ENCODE assay signal across 31 cellular contexts in the genomic region with DNA sequence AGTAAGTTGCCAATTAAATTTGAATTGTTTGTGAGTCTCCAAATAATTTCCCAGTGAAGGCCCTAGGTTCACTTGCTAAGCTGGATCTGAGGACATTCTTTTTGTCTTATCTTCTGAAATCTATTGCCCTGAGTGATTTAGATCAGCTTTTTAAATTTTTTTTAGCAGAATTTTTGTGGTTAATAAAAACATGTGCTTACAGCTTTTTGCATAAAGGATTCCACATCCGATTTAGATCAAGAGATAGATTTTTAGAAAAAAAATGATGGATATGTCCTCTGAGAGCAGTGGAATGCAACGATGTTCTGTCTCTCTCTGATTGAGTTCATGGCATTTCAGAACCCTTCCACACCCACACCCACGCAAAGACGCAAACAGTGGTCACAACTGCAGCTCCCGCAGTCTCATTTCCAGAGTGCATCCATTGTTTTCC.
DNase-seq lines count a peak whose midpoint lies in the region; ATAC-seq and TF ChIP-seq lines count a peak whose summit lies in the region.
"Had no signal": no experiment of that assay in that cellular context is flagged by ENCODE, and none has a peak within 500 bp of the region (broad histone marks: within the 10 kb centered on the region; RNA-seq: fewer than 3 reads in every experiment).

No MANE protein-coding gene starts in this region.

- H3K9me3 Mint-ChIP-seq in HFFc6 (peaks cover 7% of the 10 kb centered on the region; the same call in 1 of the 2 replicates), mesothelial cell of epicardium (peaks cover 14% of the 10 kb centered on the region)
- H3K9me3 Mint-ChIP-seq: activated naive CD4-positive, alpha-beta T cell treated with anti-CD3 and anti-CD28 coated beads, Interleukin-2, amount 10 ng/mL, durations not matched to agents 7 days and 5 days had no signal

- no peak overlapping the region; the same call in 1 of the 2 replicates for H3K4me3 Mint-ChIP-seq in HFFc6
- no peak overlapping the region for H3K4me3 Mint-ChIP-seq in mesothelial cell of epicardium
- H3K4me3 Mint-ChIP-seq: activated CD8-positive, alpha-beta T cell treated with anti-CD3 and anti-CD28 coated beads, Interleukin-2, amount 10 ng/mL, durations not matched to agents 7 days and 5 days; activated naive CD4-positive, alpha-beta T cell treated with anti-CD3 and anti-CD28 coated beads, Interleukin-2, amount 10 ng/mL, durations not matched to agents 7 days and 5 days; activated T-helper 17 cell treated with anti-CD3 and anti-CD28 coated beads, Interleukin-2, amount 50 U/mL, for 72 hours; CD4-positive, alpha-beta memory T cell had no signal

- DNase-seq in AG08395 (ENCODE audit: low spot score) (peak; percentile 30), HFFc6 (peak; percentile 19), astrocyte of the spinal cord (ENCODE audit: low read depth, low spot score) (peak; percentile 52), mesothelial cell of epicardium (ENCODE audit: low spot score in 2 of 2, unreplicated experiment in 2 of 2) (no peak), NCI-H2171 treated with DMSO at 0.1 percent for 48 hours (lab: John Stamatoyannopoulos, UW) (no peak), AG20443 (ENCODE audit: low spot score) (no peak)
- DNase-seq in activated CD4-positive, alpha-beta T cell treated with anti-CD3 and anti-CD28 coated beads for 1 hour, result no peak
- DNase-seq: 8988T; activated CD4-positive, alpha-beta T cell treated with anti-CD3 and anti-CD28 coated beads for 4 hours; activated CD8-positive, alpha-beta T cell treated with anti-CD3 and anti-CD28 coated beads, Interleukin-2, amount 10 ng/mL, durations not matched to agents 7 days and 5 days; activated naive CD4-positive, alpha-beta T cell treated with anti-CD3 and anti-CD28 coated beads, Interleukin-2, amount 10 ng/mL, durations not matched to agents 7 days and 5 days; amniotic stem cell; CD4-positive, alpha-beta memory T cell; effector CD4-positive, alpha-beta T cell; Kasumi-1; left lung; mesenchymal stem cell; NCI-H1417 treated with DMSO at 0.1 percent for 48 hours; NCI-H2029 treated with DMSO at 0.1 percent for 48 hours; NCI-H526 treated with DMSO at 0.1 percent for 48 hours; PC-3; Right ventricle myocardium superior; sigmoid colon; stimulated activated CD4-positive, alpha-beta T cell treated with anti-CD3 and anti-CD28 coated beads, Interleukin-4, amount 100 ng/mL, for 24 hours; SW 1271; T-helper 9 cell; upper lobe of right lung had no signal

- H3K27ac Mint-ChIP-seq in HFFc6, result no peak overlapping the region
- H3K27ac Mint-ChIP-seq in mesothelial cell of epicardium, result peak overlapping the region; percentile 80
- H3K27ac Mint-ChIP-seq: activated CD8-positive, alpha-beta T cell treated with anti-CD3 and anti-CD28 coated beads, Interleukin-2, amount 10 ng/mL, durations not matched to agents 7 days and 5 days; activated naive CD4-positive, alpha-beta T cell treated with anti-CD3 and anti-CD28 coated beads, Interleukin-2, amount 10 ng/mL, durations not matched to agents 7 days and 5 days; activated T-helper 17 cell treated with anti-CD3 and anti-CD28 coated beads, Interleukin-2, amount 50 U/mL, for 72 hours; CD4-positive, alpha-beta memory T cell; progenitor cell of endocrine pancreas had no signal

- no peaks in the 10 kb centered on the region for H3K27me3 Mint-ChIP-seq in HFFc6 (ENCODE audit: insufficient read depth)
- no peaks in the 10 kb centered on the region for H3K27me3 Mint-ChIP-seq in mesothelial cell of epicardium (ENCODE audit: low read depth)
- H3K27me3 Mint-ChIP-seq: activated naive CD4-positive, alpha-beta T cell treated with anti-CD3 and anti-CD28 coated beads, Interleukin-2, amount 10 ng/mL, durations not matched to agents 7 days and 5 days; activated T-helper 17 cell treated with anti-CD3 and anti-CD28 coated beads, Interleukin-2, amount 50 U/mL, for 72 hours; CD4-positive, alpha-beta memory T cell; progenitor cell of endocrine pancreas had no signal

- ATAC-seq in HG02870 (IDR thresholded peaks at IDR 0.05; ENCODE audit: unreplicated experiment), result no peak
- ATAC-seq: activated CD8-positive, alpha-beta T cell treated with anti-CD3 and anti-CD28 coated beads, Interleukin-2, amount 10 ng/mL, durations not matched to agents 7 days and 5 days; activated T-helper 17 cell treated with anti-CD3 and anti-CD28 coated beads, Interleukin-2, amount 50 U/mL, for 72 hours; left lung; PC-3; upper lobe of right lung had no signal

- H3K4me1 Mint-ChIP-seq in HFFc6 (ENCODE audit: low read depth), result peaks cover 41% of the 10 kb centered on the region
- peaks cover 30% of the 10 kb centered on the region for H3K4me1 Mint-ChIP-seq in mesothelial cell of epicardium
- H3K4me1 Mint-ChIP-seq: activated naive CD4-positive, alpha-beta T cell treated with anti-CD3 and anti-CD28 coated beads, Interleukin-2, amount 10 ng/mL, durations not matched to agents 7 days and 5 days; activated T-helper 17 cell treated with anti-CD3 and anti-CD28 coated beads, Interleukin-2, amount 50 U/mL, for 72 hours; CD4-positive, alpha-beta memory T cell had no signal

- no peak overlapping the region for H3K4me3 ChIP-seq in astrocyte of the spinal cord (ENCODE audit: low read depth, low read length)
- H3K4me3 ChIP-seq: HAP-1, left lung, sigmoid colon, upper lobe of right lung had no signal

- H3K36me3 Mint-ChIP-seq in HFFc6 (ENCODE audit: low read depth), result peaks cover 12% of the 10 kb centered on the region
- H3K36me3 Mint-ChIP-seq in mesothelial cell of epicardium, result peaks cover 20% of the 10 kb centered on the region
- H3K36me3 Mint-ChIP-seq: activated naive CD4-positive, alpha-beta T cell treated with anti-CD3 and anti-CD28 coated beads, Interleukin-2, amount 10 ng/mL, durations not matched to agents 7 days and 5 days; CD4-positive, alpha-beta memory T cell had no signal

- in situ Hi-C loops in astrocyte of the spinal cord (cut with HindIII; ENCODE audit: low sequenced_read_pairs), result no loop called here

- TF ChIP-seq CTCF in HFFc6 (IDR thresholded peaks at IDR 0.05) (no peak), astrocyte of the spinal cord (IDR thresholded peaks at IDR 0.05; ENCODE audit: low read depth, low read length) (no peak), mesothelial cell of epicardium (IDR thresholded peaks at IDR 0.05; ENCODE audit: unreplicated experiment) (no peak)

Comparison
In these comparisons a context has a peak if more than half of its experiments do, and no peak if none do; other contexts are left out.
1. DNase-seq: peak in AG08395 (single experiment), HFFc6 (single experiment) and astrocyte of the spinal cord (single experiment); none in mesothelial cell of epicardium (0 of 2), activated CD4-positive, alpha-beta T cell treated with anti-CD3 and anti-CD28 coated beads for 1 hour (single experiment), NCI-H2171 treated with DMSO at 0.1 percent for 48 hours (single experiment) and AG20443 (single experiment).